12 cellular contexts compared by ENCODE assay signal in the genomic region with DNA sequence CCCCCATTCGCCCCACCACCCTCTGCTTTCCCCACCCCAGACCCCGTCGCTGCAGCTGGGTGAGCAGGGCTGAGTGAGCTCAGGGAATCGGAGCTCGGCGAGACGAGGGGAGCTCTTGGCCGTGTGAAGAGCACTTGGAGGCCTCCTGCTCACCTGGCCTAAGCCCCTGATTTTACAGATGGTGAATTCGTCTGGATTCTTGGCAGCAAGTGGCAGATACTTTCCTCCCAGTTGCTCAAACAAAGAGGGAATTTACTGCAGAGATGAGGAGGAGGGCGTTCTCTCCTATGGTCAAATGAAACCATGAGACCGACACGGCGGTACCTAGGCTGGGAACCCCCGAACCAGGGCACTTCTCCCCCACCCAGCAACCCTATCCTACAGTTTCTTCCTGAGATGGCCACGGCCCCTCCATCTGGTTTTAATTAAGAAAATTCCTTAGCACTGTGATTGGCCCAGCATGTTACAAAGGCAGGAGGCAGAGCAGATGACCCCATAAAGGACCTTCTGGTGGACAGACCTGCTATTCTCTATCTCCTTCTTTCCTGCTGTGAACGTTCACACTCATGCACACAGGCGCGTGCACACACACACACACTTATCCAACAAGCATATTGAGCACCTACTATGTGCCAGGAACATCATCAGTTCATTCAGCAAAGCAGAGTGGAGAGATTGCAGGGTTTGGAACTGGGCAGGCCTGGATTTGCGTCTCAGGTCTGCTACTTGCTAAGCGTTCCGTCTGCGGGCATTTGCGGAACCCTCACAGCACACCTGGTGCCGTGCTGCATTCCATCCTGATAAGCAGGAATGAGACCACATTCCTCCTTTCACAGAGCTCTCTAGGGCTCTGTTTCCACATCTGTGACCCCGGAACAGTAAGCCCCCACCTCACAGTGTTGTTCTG.
DNase-seq lines count a peak whose midpoint lies in the region; ATAC-seq and TF ChIP-seq lines count a peak whose summit lies in the region.
"Had no signal": no experiment of that assay in that cellular context is flagged by ENCODE, and none has a peak within 500 bp of the region (broad histone marks: within the 10 kb centered on the region; RNA-seq: fewer than 3 reads in every experiment).

No MANE protein-coding gene starts in this region.

- no peaks in the 10 kb centered on the region for H3K9me2 ChIP-seq in OCI-LY7 (ENCODE audit: insufficient read depth, low read length)

- H3K27ac ChIP-seq in colonic mucosa (peak overlapping the region; percentile 44), right lobe of liver (peak overlapping the region; percentile 18 to 70 (median 51)), tibial nerve (peak overlapping the region; percentile 44 to 87 (median 76)), OCI-LY7 (ENCODE audit: low read depth, low read length, poor library complexity, severe bottlenecking) (no peak overlapping the region)
- H3K27ac ChIP-seq: 22Rv1 had no signal

- ATAC-seq in right lobe of liver: no peak
- ATAC-seq: stimulated activated effector memory CD8-positive, alpha-beta T cell treated with anti-CD3 and anti-CD28 coated beads, Interleukin-12 subunit alpha, Interleukin-12 subunit beta, amount 100 ng/mL, for 72 hours had no signal

- H3K79me2 ChIP-seq in OCI-LY7 (ENCODE audit: insufficient read depth, low read depth, low read length): no peaks in the 10 kb centered on the region

- WGBS in right lobe of liver (ENCODE audit: insufficient coverage, low coverage, low lambda C conversion rate, missing lambda C conversion rate): 88% methylated on average over 18 of the region's 25 CpGs
- WGBS in tibial nerve, 2 donors: 68 to 71% methylated on average over 25 of the region's 25 CpGs

- H3K27me3 ChIP-seq in colonic mucosa: no peaks in the 10 kb centered on the region
- no peaks in the 10 kb centered on the region for H3K27me3 ChIP-seq in right lobe of liver
- H3K27me3 ChIP-seq in tibial nerve: no peaks in the 10 kb centered on the region

- TF ChIP-seq EP300 in tibial nerve (IDR thresholded peaks at IDR 0.05): no peak

- POLR2A ChIA-PET in OCI-LY7 (lab: Charles Lee): no interaction called here

- DNase-seq in NCI-H1105 treated with DMSO at 0.1 percent for 48 hours (lab: John Stamatoyannopoulos, UW) (peak; percentile 32), NCI-H1105 (lab: John Stamatoyannopoulos, UW) (no peak), colonic mucosa (no peak), right lobe of liver (no peak), tibial nerve (ENCODE audit: low spot score in 2 of 2) (no peak), T-helper 9 cell (no peak), OCI-LY7 (ENCODE audit: low spot score) (no peak), foreskin melanocyte (no peak)
- DNase-seq: activated naive CD4-positive, alpha-beta T cell treated with Interleukin-2 at 50 U/mL for 16 hours; GOT3 had no signal

- H3K4me1 ChIP-seq in colonic mucosa (no peaks in the 10 kb centered on the region), right lobe of liver (peaks cover 0 to 10% (median 0%) of the 10 kb centered on the region in 4 donors), tibial nerve (peaks cover 0 to 70% (median 22%) of the 10 kb centered on the region in 4 donors), OCI-LY7 (ENCODE audit: insufficient read depth, low read length, poor library complexity, severe bottlenecking) (no peaks in the 10 kb centered on the region)

- BruUV-seq in OCI-LY7 (replicated peaks; lab: Mats Ljungman, UMichigan): no TSS peak

- no peaks in the 10 kb centered on the region for H4K20me1 ChIP-seq in OCI-LY7 (ENCODE audit: insufficient read depth, low read length)

- H3K9ac ChIP-seq in colonic mucosa (ENCODE audit: low read depth in 2 of 2, low read length in 2 of 2): peak overlapping the region; percentile 21 to 30

- H3K4me3 ChIP-seq in colonic mucosa (no peak overlapping the region), right lobe of liver (no peak overlapping the region), tibial nerve (no peak overlapping the region), OCI-LY7 (ENCODE audit: low read depth, low read length, poor library complexity, severe bottlenecking) (no peak overlapping the region)

- H2AFZ ChIP-seq in OCI-LY7 (ENCODE audit: low read length): no peak overlapping the region

- H3K4me2 ChIP-seq in OCI-LY7 (ENCODE audit: low read length): no peak overlapping the region

- H3K9me3 ChIP-seq in colonic mucosa (no peaks in the 10 kb centered on the region), right lobe of liver (no peaks in the 10 kb centered on the region), tibial nerve (no peaks in the 10 kb centered on the region), OCI-LY7 (ENCODE audit: low read length) (no peaks in the 10 kb centered on the region)

- TF ChIP-seq CTCF in colonic mucosa (IDR thresholded peaks at IDR 0.05) (no peak), right lobe of liver (IDR thresholded peaks at IDR 0.05) (no peak), tibial nerve (IDR thresholded peaks at IDR 0.05) (no peak), OCI-LY7 (conservative IDR thresholded peaks at IDR 0.05; ENCODE audit: low read length) (no peak)

- intact Hi-C loops in colonic mucosa (cut with DNase I): no loop called here
- intact Hi-C loops in right lobe of liver (cut with DNase I): loop anchor here (10.0 kb wide), 2 partner anchors 128 to 208 kb away; a partner anchor contains a TSS
- intact Hi-C loops in OCI-LY7 (cut with micrococcal nuclease; ENCODE audit: unreplicated experiment): no loop called here

- no peak for TF ChIP-seq POLR2A in right lobe of liver (IDR thresholded peaks at IDR 0.05)
- TF ChIP-seq POLR2A in tibial nerve (IDR thresholded peaks at IDR 0.05): no peak

- H3K36me3 ChIP-seq in colonic mucosa: no peaks in the 10 kb centered on the region
- no peaks in the 10 kb centered on the region for H3K36me3 ChIP-seq in right lobe of liver
- H3K36me3 ChIP-seq in tibial nerve: no peaks in the 10 kb centered on the region
- H3K36me3 ChIP-seq in OCI-LY7 (ENCODE audit: insufficient read depth, low read length): no peaks in the 10 kb centered on the region

- CTCF ChIA-PET in OCI-LY7 (lab: Charles Lee; ENCODE audit: unreplicated experiment): interaction anchor here (0.6 kb wide), 1 partner anchor 108 kb away, joined by 5 read pairs; no protein-coding TSS in a partner anchor

Comparison
In these comparisons a context has a peak if more than half of its experiments do, and no peak if none do; other contexts are left out.
1. intact Hi-C loops: an anchor here in right lobe of liver (10.0 kb wide); none called in colonic mucosa and OCI-LY7.